23 cellular contexts compared by ENCODE assay signal in genomic region chr16:72736074-72736473, GRCh38.
"Had no signal": no experiment of that assay in that cellular context is flagged by ENCODE, and none has a peak within 500 bp of the region (broad histone marks: within the 10 kb centered on the region; RNA-seq: fewer than 3 reads in every experiment).

No MANE protein-coding gene starts in this region.

- H3K4me3 Mint-ChIP-seq: mesothelial cell of epicardium; naive thymus-derived CD8-positive, alpha-beta T cell; stimulated activated memory B cell treated with anti-CD40 and anti-IgM and Interleukin-4, amounts not matched to agents 10 μg/mL and 1 μg/mL and 100 μg/mL, for 72 hours; type B pancreatic cell had no signal

- H3K4me3 ChIP-seq: coronary artery, gastrocnemius medialis, left lung, prostate gland, right atrium auricular region, skin epidermis, spleen, testis, tibial artery had no signal

- H3K4me1 ChIP-seq: gastrocnemius medialis, left lung, prostate gland, right atrium auricular region, spleen, testis had no signal

- H3K27me3 ChIP-seq: gastrocnemius medialis, left lung, right atrium auricular region, spleen, testis, tibial artery had no signal

- H3K27ac ChIP-seq: coronary artery, epithelial cell of prostate, gastrocnemius medialis, left lung, prostate gland, right atrium auricular region, skin epidermis, spleen, testis, tibial artery had no signal

- H3K27me3 Mint-ChIP-seq: stimulated activated memory B cell treated with anti-CD40 and anti-IgM and Interleukin-4, amounts not matched to agents 10 μg/mL and 1 μg/mL and 100 μg/mL, for 72 hours; type B pancreatic cell had no signal

- H3K9me3 ChIP-seq: gastrocnemius medialis, prostate gland, testis had no signal

- H3K36me3 ChIP-seq: gastrocnemius medialis, left lung, prostate gland, right atrium auricular region, spleen, tibial artery had no signal

- H3K4me1 Mint-ChIP-seq: stimulated activated memory B cell treated with anti-CD40 and anti-IgM and Interleukin-4, amounts not matched to agents 10 μg/mL and 1 μg/mL and 100 μg/mL, for 72 hours had no signal

- FAIRE-seq: keratinocyte had no signal

- H3K27ac Mint-ChIP-seq: mesothelial cell of epicardium; naive thymus-derived CD8-positive, alpha-beta T cell; stimulated activated memory B cell treated with anti-CD40 and anti-IgM and Interleukin-4, amounts not matched to agents 10 μg/mL and 1 μg/mL and 100 μg/mL, for 72 hours; type B pancreatic cell had no signal

- DNase-seq: dermis blood vessel endothelial cell; effector CD4-positive, alpha-beta T cell; foreskin fibroblast; gastrocnemius medialis; head of caudate nucleus; left lung; mesenchymal stem cell; naive thymus-derived CD8-positive, alpha-beta T cell; spleen; stimulated activated CD4-positive, alpha-beta T cell treated with anti-CD3 and anti-CD28 coated beads, Interleukin-4, amount 100 ng/mL, for 4 hours; stimulated activated naive CD8-positive, alpha-beta T cell treated with anti-CD3 and anti-CD28 coated beads, Interleukin-15, Interleukin-2, amounts not matched to agents 100 U/mL and 50 U/mL, for 24 hours; substantia nigra; testis; tibial artery had no signal
